20 cellular contexts compared by ENCODE assay signal in the genomic region with DNA sequence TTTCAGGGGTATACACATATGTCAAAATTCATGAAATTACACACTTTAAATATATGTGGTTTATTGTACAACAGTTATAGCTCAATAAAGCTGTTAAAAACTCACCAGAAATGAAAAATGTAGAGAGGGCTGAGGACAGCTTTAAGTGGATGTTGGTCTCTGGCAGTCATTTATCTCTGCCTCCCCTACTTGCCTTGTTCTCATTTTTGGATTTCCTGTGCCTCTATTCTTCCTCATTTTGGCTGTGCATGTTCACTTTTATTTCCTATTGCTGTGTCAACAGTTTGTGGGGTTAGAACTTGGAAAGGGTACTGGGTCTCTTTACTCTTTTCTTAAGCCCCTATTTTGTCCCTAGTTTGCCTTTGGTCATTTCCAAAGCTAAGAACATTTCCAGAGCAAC.
A peak's percentile ranks its signal among the peaks of the same experiment; 100 is the strongest.
DNase-seq lines count a peak whose midpoint lies in the region; ATAC-seq lines count a peak whose summit lies in the region.
"Had no signal": no experiment of that assay in that cellular context is flagged by ENCODE, and none has a peak within 500 bp of the region (broad histone marks: within the 10 kb centered on the region; RNA-seq: fewer than 3 reads in every experiment).

No MANE protein-coding gene starts in this region.

- peaks cover 0 to 10% (median 5%) of the 10 kb centered on the region in 11 experiments; a peak in 12 of 22 replicates for H3K9me3 ChIP-seq in BLaER1 treated with 17β-estradiol and CSF1 and Interleukin-3, amounts not matched to agents 10 nM and 100 nM (replicated peaks in 1 of 11)
- H3K9me3 ChIP-seq: vagina had no signal

- H3K9ac ChIP-seq in BLaER1 treated with 17β-estradiol and CSF1 and Interleukin-3, amounts not matched to agents 10 nM and 100 nM: 0 out of 22 replicates have a peak overlapping the region, but pooled peaks of 1 of the 11 experiments have one; percentile 14

- ATAC-seq in GM19328 (IDR thresholded peaks at IDR 0.05; ENCODE audit: unreplicated experiment): no peak
- ATAC-seq: GM12878, left colon had no signal

- no peaks in the 10 kb centered on the region for H3K27me3 ChIP-seq in BLaER1 treated with 17β-estradiol and CSF1 and Interleukin-3, amounts not matched to agents 10 nM and 100 nM
- H3K27me3 ChIP-seq: sigmoid colon, vagina had no signal

- DNase-seq in Kasumi-1 (lab: John Stamatoyannopoulos, UW): peak; percentile 78 to 85
- peak; percentile 62 for DNase-seq in SKM-1 (lab: John Stamatoyannopoulos, UW; ENCODE audit: unreplicated experiment)
- peak; percentile 11 for DNase-seq in midbrain (lab: John Stamatoyannopoulos, UW)
- DNase-seq in NCI-H146 treated with DMSO at 0.1 percent for 48 hours (lab: John Stamatoyannopoulos, UW; ENCODE audit: unreplicated experiment): no peak
- no peak for DNase-seq in NCI-H82 (lab: John Stamatoyannopoulos, UW)
- DNase-seq in NCI-H2227 treated with DMSO at 0.1 percent for 48 hours (lab: John Stamatoyannopoulos, UW): no peak
- DNase-seq: activated CD4-positive, alpha-beta T cell treated with anti-CD3 and anti-CD28 coated beads, Interleukin-2, amount 50 U/mL, for 1 hour; activated T-cell treated with anti-CD3 and anti-CD28 coated beads for 4 hours; Calu3; foreskin melanocyte; left colon; NCI-H2171; NK-92 treated with Interleukin-12 subunit alpha and Interleukin-12 subunit beta, amount 100 ng/mL, for 24 hours; nucleus accumbens; sigmoid colon; stimulated activated CD4-positive, alpha-beta T cell treated with anti-CD3 and anti-CD28 coated beads, Interleukin-1b, Interleukin-23, amount 100 ng/mL, for 48 hours had no signal

- H3K4me2 ChIP-seq in BLaER1 treated with 17β-estradiol and CSF1 and Interleukin-3, amounts not matched to agents 10 nM and 100 nM: peak overlapping the region in 9 of 11 experiments; percentile 4 to 76 (median 46); a peak in 17 of 22 replicates

- peaks cover 0 to 36% (median 12%) of the 10 kb centered on the region in 10 experiments; a peak in 16 of 20 replicates for H3K4me1 ChIP-seq in BLaER1 treated with 17β-estradiol and CSF1 and Interleukin-3, amounts not matched to agents 10 nM and 100 nM
- H3K4me1 ChIP-seq: sigmoid colon, vagina had no signal

- H4K20me1 ChIP-seq in BLaER1 treated with 17β-estradiol and CSF1 and Interleukin-3, amounts not matched to agents 10 nM and 100 nM: no peaks in the 10 kb centered on the region

- no peak overlapping the region for H3K4me3 ChIP-seq in BLaER1 treated with 17β-estradiol and CSF1 and Interleukin-3, amounts not matched to agents 10 nM and 100 nM
- H3K4me3 ChIP-seq: GM12878, sigmoid colon, vagina had no signal

- H3K27ac ChIP-seq in BLaER1 treated with 17β-estradiol and CSF1 and Interleukin-3, amounts not matched to agents 10 nM and 100 nM: peak overlapping the region in 4 of 11 experiments; percentile 19 to 59 (median 36); a peak in 8 of 22 replicates
- H3K27ac ChIP-seq: sigmoid colon, vagina had no signal

- no peaks in the 10 kb centered on the region for H3K36me3 ChIP-seq in BLaER1 treated with 17β-estradiol and CSF1 and Interleukin-3, amounts not matched to agents 10 nM and 100 nM
- H3K36me3 ChIP-seq: sigmoid colon, vagina had no signal

Comparison
In these comparisons a context has a peak if more than half of its experiments do, and no peak if none do; other contexts are left out.
1. DNase-seq: peak in Kasumi-1 (2 of 2), SKM-1 (single experiment) and midbrain (single experiment); none in NCI-H146 treated with DMSO at 0.1 percent for 48 hours (single experiment), NCI-H82 (single experiment) and NCI-H2227 treated with DMSO at 0.1 percent for 48 hours (single experiment).